Comparison of ENCODE assay signal across 20 cellular contexts in the genomic region with DNA sequence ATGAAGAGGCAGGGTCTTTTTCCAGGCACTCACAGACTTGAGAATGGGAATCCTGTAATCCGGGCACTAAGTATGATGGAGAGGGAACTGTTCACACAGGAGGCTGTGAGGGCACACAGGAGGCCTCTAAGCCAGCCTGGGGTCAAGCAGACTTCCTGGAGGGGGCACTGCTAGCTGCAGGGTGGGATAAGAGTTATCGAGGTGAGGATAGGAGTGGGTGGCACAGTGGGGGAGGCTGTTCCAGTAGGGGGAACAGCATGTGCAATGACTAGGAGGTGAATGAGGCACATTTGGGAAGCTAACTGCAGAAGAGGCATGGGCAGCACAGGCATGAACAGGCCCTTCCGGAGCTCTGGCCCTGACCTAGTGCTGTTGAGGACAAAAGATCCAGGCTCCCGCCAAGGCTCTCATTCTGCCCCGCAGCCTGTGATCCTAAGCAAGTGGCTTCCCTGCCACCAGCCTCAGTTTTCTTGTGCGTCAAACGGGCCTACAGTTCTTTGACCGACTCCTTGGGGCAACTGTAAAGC.
"Had no signal": no experiment of that assay in that cellular context is flagged by ENCODE, and none has a peak within 500 bp of the region (broad histone marks: within the 10 kb centered on the region; RNA-seq: fewer than 3 reads in every experiment).

No MANE protein-coding gene starts in this region.

- H3K9me3 Mint-ChIP-seq: activated T-cell treated with anti-CD3 and anti-CD28 coated beads, Interleukin-2, amount 50 U/mL, for 72 hours; stimulated activated effector memory CD8-positive, alpha-beta T cell treated with anti-CD3 and anti-CD28 coated beads, Interleukin-12 subunit alpha, Interleukin-12 subunit beta, amount 100 ng/mL, for 72 hours had no signal

- H3K4me3 Mint-ChIP-seq: activated T-cell treated with anti-CD3 and anti-CD28 coated beads, Interleukin-2, amount 50 U/mL, for 72 hours; stimulated activated effector memory CD8-positive, alpha-beta T cell treated with anti-CD3 and anti-CD28 coated beads, Interleukin-12 subunit alpha, Interleukin-12 subunit beta, amount 100 ng/mL, for 72 hours; T-helper 17 cell had no signal

- H3K4me3 ChIP-seq: esophagus muscularis mucosa, gastroesophageal sphincter, mucosa of descending colon, sigmoid colon, stomach, testis, upper lobe of right lung had no signal

- H3K9me3 ChIP-seq: esophagus muscularis mucosa, gastroesophageal sphincter, mucosa of descending colon, sigmoid colon, stomach, testis, upper lobe of right lung had no signal

- H3K27ac ChIP-seq: esophagus muscularis mucosa, parathyroid adenoma, sigmoid colon, stomach, testis, upper lobe of right lung, WERI-Rb-1 had no signal

- ATAC-seq: activated T-cell treated with anti-CD3 and anti-CD28 coated beads, Interleukin-2, amount 50 U/mL, for 72 hours; gastroesophageal sphincter; mucosa of descending colon; stimulated activated effector memory CD8-positive, alpha-beta T cell treated with anti-CD3 and anti-CD28 coated beads, Interleukin-12 subunit alpha, Interleukin-12 subunit beta, amount 100 ng/mL, for 72 hours; T-helper 17 cell had no signal

- H3K36me3 Mint-ChIP-seq: naive B cell; stimulated activated effector memory CD8-positive, alpha-beta T cell treated with anti-CD3 and anti-CD28 coated beads, Interleukin-12 subunit alpha, Interleukin-12 subunit beta, amount 100 ng/mL, for 72 hours had no signal

- H3K27ac Mint-ChIP-seq: activated T-cell treated with anti-CD3 and anti-CD28 coated beads, Interleukin-2, amount 50 U/mL, for 72 hours; naive B cell; stimulated activated effector memory CD8-positive, alpha-beta T cell treated with anti-CD3 and anti-CD28 coated beads, Interleukin-12 subunit alpha, Interleukin-12 subunit beta, amount 100 ng/mL, for 72 hours; T-helper 17 cell had no signal

- H3K4me1 ChIP-seq: parathyroid adenoma had no signal

- DNase-seq: activated CD4-positive, alpha-beta T cell treated with anti-CD3 and anti-CD28 coated beads, Interleukin-2, amount 50 U/mL, for 4 hours; activated effector memory CD4-positive, alpha-beta T cell treated with anti-CD3 and anti-CD28 coated beads, Interleukin-2, amount 50 U/mL, for 16 hours; activated naive CD4-positive, alpha-beta T cell treated with anti-CD3 and anti-CD28 coated beads, Interleukin-2, amount 50 U/mL, for 16 hours; activated T-cell treated with anti-CD3 and anti-CD28 coated beads, Interleukin-2, amount 50 U/mL, for 72 hours; aorta; cortex of kidney; mesenchymal stem cell; mucosa of descending colon; naive B cell; sigmoid colon; stimulated activated CD4-positive, alpha-beta T cell treated with anti-CD3 and anti-CD28 coated beads, Interleukin-4, amount 100 ng/mL, for 24 hours; T-helper 17 cell; upper lobe of right lung; WERI-Rb-1 had no signal

- H3K36me3 ChIP-seq: sigmoid colon, stomach, upper lobe of right lung, WERI-Rb-1 had no signal

- H3K4me1 Mint-ChIP-seq: naive B cell; stimulated activated effector memory CD8-positive, alpha-beta T cell treated with anti-CD3 and anti-CD28 coated beads, Interleukin-12 subunit alpha, Interleukin-12 subunit beta, amount 100 ng/mL, for 72 hours had no signal

- H3K27me3 ChIP-seq: esophagus muscularis mucosa, gastroesophageal sphincter, sigmoid colon, stomach, testis, upper lobe of right lung had no signal
